In the genomic region with DNA sequence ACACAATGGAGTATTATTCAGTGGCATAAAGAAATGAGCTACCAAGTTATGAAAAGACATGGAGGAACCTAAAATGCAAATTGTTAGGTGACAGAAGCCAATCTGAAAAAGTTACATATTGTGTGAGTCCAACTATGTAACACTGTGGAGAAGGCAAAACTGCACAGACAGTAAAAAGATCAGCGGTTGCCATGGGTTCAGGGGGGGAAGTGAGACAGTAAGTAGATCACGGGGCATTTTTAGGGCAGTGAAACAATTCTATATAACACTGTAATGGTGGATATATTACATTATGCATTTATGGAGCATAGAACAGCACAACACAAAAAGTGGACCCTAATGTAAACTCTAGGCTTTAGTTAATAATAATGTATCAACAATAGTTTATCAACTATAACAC, we compare ENCODE assay signal across 16 cellular contexts. TPM values are rescaled to one million over a fixed set of nuclear protein-coding genes. Genes with fewer than 3 reads are reported as not detected.
A peak's percentile ranks its signal among the peaks of the same experiment; 100 is the strongest.
DNase-seq lines count a peak whose midpoint lies in the region; ATAC-seq and TF ChIP-seq lines count a peak whose summit lies in the region.
"Had no signal": no experiment of that assay in that cellular context is flagged by ENCODE, and none has a peak within 500 bp of the region (broad histone marks: within the 10 kb centered on the region; RNA-seq: fewer than 3 reads in every experiment).

No MANE protein-coding gene starts in this region.

- H3K36me3 Mint-ChIP-seq in activated CD8-positive, alpha-beta memory T cell treated with anti-CD3 and anti-CD28 coated beads, Interleukin-2, amount 10 ng/mL, durations not matched to agents 7 days and 5 days: peaks cover 72% of the 10 kb centered on the region
- peaks cover 10% of the 10 kb centered on the region for H3K36me3 Mint-ChIP-seq in IgD-negative memory B cell
- peaks cover 88% of the 10 kb centered on the region for H3K36me3 Mint-ChIP-seq in activated T-helper 2 cell treated with anti-CD3 and anti-CD28 coated beads, Interferon-gamma antibody, Interleukin-2, Interleukin-4, amounts not matched to agents 10 μg/mL and 5 μg/mL and 100 μg/mL, durations not matched to agents 14 hours and 24 hours and 36 hours (ENCODE audit: low read depth)
- H3K36me3 Mint-ChIP-seq in natural killer cell treated with Interleukin-12 subunit alpha and Interleukin-12 subunit beta and Interleukin-15 and Interleukin-18, amount 100 ng/mL, for 72 hours: peaks cover 38% of the 10 kb centered on the region

- peaks cover 7% of the 10 kb centered on the region for H3K9me3 Mint-ChIP-seq in activated CD8-positive, alpha-beta memory T cell treated with anti-CD3 and anti-CD28 coated beads, Interleukin-2, amount 10 ng/mL, durations not matched to agents 7 days and 5 days (ENCODE audit: low read depth)
- no peaks in the 10 kb centered on the region for H3K9me3 Mint-ChIP-seq in IgD-negative memory B cell
- peaks cover 12% of the 10 kb centered on the region for H3K9me3 Mint-ChIP-seq in activated T-helper 2 cell treated with anti-CD3 and anti-CD28 coated beads, Interferon-gamma antibody, Interleukin-2, Interleukin-4, amounts not matched to agents 10 μg/mL and 5 μg/mL and 100 μg/mL, durations not matched to agents 14 hours and 24 hours and 36 hours
- no peaks in the 10 kb centered on the region for H3K9me3 Mint-ChIP-seq in natural killer cell treated with Interleukin-12 subunit alpha and Interleukin-12 subunit beta and Interleukin-15 and Interleukin-18, amount 100 ng/mL, for 72 hours

- 94 to 98% (median 95%) methylated on average over 2 of the region's 2 CpGs for WGBS in psoas muscle, 3 donors

- no peak for ATAC-seq in activated CD8-positive, alpha-beta memory T cell treated with anti-CD3 and anti-CD28 coated beads, Interleukin-2, amount 10 ng/mL, durations not matched to agents 7 days and 5 days
- ATAC-seq in natural killer cell treated with Interleukin-12 subunit alpha and Interleukin-12 subunit beta and Interleukin-15 and Interleukin-18, amount 100 ng/mL, for 72 hours: peak in 1 of 2 donors; percentile 24
- no peak for ATAC-seq in psoas muscle
- ATAC-seq: K562 had no signal

- H3K27ac ChIP-seq in psoas muscle: no peak overlapping the region

- peak overlapping the region; percentile 66 for H3K27ac Mint-ChIP-seq in activated CD8-positive, alpha-beta memory T cell treated with anti-CD3 and anti-CD28 coated beads, Interleukin-2, amount 10 ng/mL, durations not matched to agents 7 days and 5 days
- H3K27ac Mint-ChIP-seq in IgD-negative memory B cell: peak overlapping the region; percentile 30 to 65 (median 46)
- H3K27ac Mint-ChIP-seq in activated T-helper 2 cell treated with anti-CD3 and anti-CD28 coated beads, Interferon-gamma antibody, Interleukin-2, Interleukin-4, amounts not matched to agents 10 μg/mL and 5 μg/mL and 100 μg/mL, durations not matched to agents 14 hours and 24 hours and 36 hours: peak overlapping the region; percentile 66
- peak overlapping the region; percentile 72 to 81 for H3K27ac Mint-ChIP-seq in natural killer cell treated with Interleukin-12 subunit alpha and Interleukin-12 subunit beta and Interleukin-15 and Interleukin-18, amount 100 ng/mL, for 72 hours

- no peak overlapping the region for H3K4me3 Mint-ChIP-seq in activated CD8-positive, alpha-beta memory T cell treated with anti-CD3 and anti-CD28 coated beads, Interleukin-2, amount 10 ng/mL, durations not matched to agents 7 days and 5 days
- H3K4me3 Mint-ChIP-seq in IgD-negative memory B cell: peak overlapping the region in 2 of 4 donors; percentile 4 to 23
- no peak overlapping the region for H3K4me3 Mint-ChIP-seq in activated T-helper 2 cell treated with anti-CD3 and anti-CD28 coated beads, Interferon-gamma antibody, Interleukin-2, Interleukin-4, amounts not matched to agents 10 μg/mL and 5 μg/mL and 100 μg/mL, durations not matched to agents 14 hours and 24 hours and 36 hours (ENCODE audit: low read depth)
- H3K4me3 Mint-ChIP-seq in natural killer cell treated with Interleukin-12 subunit alpha and Interleukin-12 subunit beta and Interleukin-15 and Interleukin-18, amount 100 ng/mL, for 72 hours: peak overlapping the region; percentile 54

- H3K27me3 ChIP-seq in psoas muscle (ENCODE audit: insufficient read depth in 3 of 3, low read length in 2 of 3): no peaks in the 10 kb centered on the region

- intact Hi-C loops in activated T-helper 2 cell treated with anti-CD3 and anti-CD28 coated beads, Interferon-gamma antibody, Interleukin-2, Interleukin-4, amounts not matched to agents 10 μg/mL and 5 μg/mL and 100 μg/mL, durations not matched to agents 14 hours and 24 hours and 36 hours (cut with micrococcal nuclease): no loop called here
- intact Hi-C loops in psoas muscle (cut with DNase I): no loop called here

- no peaks in the 10 kb centered on the region for H3K9me3 ChIP-seq in psoas muscle

- H3K27me3 Mint-ChIP-seq in activated CD8-positive, alpha-beta memory T cell treated with anti-CD3 and anti-CD28 coated beads, Interleukin-2, amount 10 ng/mL, durations not matched to agents 7 days and 5 days: no peaks in the 10 kb centered on the region
- no peaks in the 10 kb centered on the region for H3K27me3 Mint-ChIP-seq in IgD-negative memory B cell
- no peaks in the 10 kb centered on the region for H3K27me3 Mint-ChIP-seq in activated T-helper 2 cell treated with anti-CD3 and anti-CD28 coated beads, Interferon-gamma antibody, Interleukin-2, Interleukin-4, amounts not matched to agents 10 μg/mL and 5 μg/mL and 100 μg/mL, durations not matched to agents 14 hours and 24 hours and 36 hours (ENCODE audit: low read depth)
- no peaks in the 10 kb centered on the region for H3K27me3 Mint-ChIP-seq in natural killer cell treated with Interleukin-12 subunit alpha and Interleukin-12 subunit beta and Interleukin-15 and Interleukin-18, amount 100 ng/mL, for 72 hours

- peaks cover 55% of the 10 kb centered on the region for H3K4me1 Mint-ChIP-seq in activated CD8-positive, alpha-beta memory T cell treated with anti-CD3 and anti-CD28 coated beads, Interleukin-2, amount 10 ng/mL, durations not matched to agents 7 days and 5 days
- H3K4me1 Mint-ChIP-seq in IgD-negative memory B cell: peaks cover 23 to 29% (median 28%) of the 10 kb centered on the region in 3 donors
- H3K4me1 Mint-ChIP-seq in activated T-helper 2 cell treated with anti-CD3 and anti-CD28 coated beads, Interferon-gamma antibody, Interleukin-2, Interleukin-4, amounts not matched to agents 10 μg/mL and 5 μg/mL and 100 μg/mL, durations not matched to agents 14 hours and 24 hours and 36 hours (ENCODE audit: low read depth): peaks cover 52% of the 10 kb centered on the region
- peaks cover 35 to 45% of the 10 kb centered on the region in 2 donors for H3K4me1 Mint-ChIP-seq in natural killer cell treated with Interleukin-12 subunit alpha and Interleukin-12 subunit beta and Interleukin-15 and Interleukin-18, amount 100 ng/mL, for 72 hours (ENCODE audit: low read depth in 2 of 2)

- no peak overlapping the region for H3K4me3 ChIP-seq in psoas muscle
- H3K4me3 ChIP-seq: K562 had no signal

- CTCF ChIA-PET in activated CD8-positive, alpha-beta memory T cell treated with anti-CD3 and anti-CD28 coated beads, Interleukin-2, amount 10 ng/mL, durations not matched to agents 7 days and 5 days (lab: Charles Lee): interaction anchor here (1.3 kb wide), 1 partner anchor 10 kb away, joined by 3 read pairs; no protein-coding TSS in a partner anchor

- TF ChIP-seq CTCF in psoas muscle (IDR thresholded peaks at IDR 0.05): no peak

- DNase-seq in activated CD8-positive, alpha-beta memory T cell treated with anti-CD3 and anti-CD28 coated beads, Interleukin-2, amount 10 ng/mL, durations not matched to agents 7 days and 5 days: no peak
- no peak for DNase-seq in activated CD8-positive, alpha-beta memory T cell treated with anti-CD3 and anti-CD28 coated beads for 24 hours
- no peak for DNase-seq in activated T-helper 2 cell treated with anti-CD3 and anti-CD28 coated beads, Interferon-gamma antibody, Interleukin-2, Interleukin-4, amounts not matched to agents 10 μg/mL and 5 μg/mL and 100 μg/mL, durations not matched to agents 14 hours and 24 hours and 36 hours (ENCODE audit: low spot score)
- DNase-seq in natural killer cell treated with Interleukin-12 subunit alpha and Interleukin-12 subunit beta and Interleukin-15 and Interleukin-18, amount 100 ng/mL, for 72 hours (ENCODE audit: low spot score): no peak
- DNase-seq in ACHN (no peak), SW480 (ENCODE audit: low spot score) (no peak), psoas muscle (no peak)
- DNase-seq: 8988T, C1 segment of cervical spinal cord, HCEC 1CT, NCI-H1436, NCI-H2029 treated with DMSO at 0.1 percent for 48 hours, NCI-H510A treated with DMSO at 0.1 percent for 48 hours, RPMI8226 had no signal

- H3K36me3 ChIP-seq in psoas muscle (ENCODE audit: insufficient read depth in 1 of 2, low read depth in 1 of 2): peaks cover 0 to 25% of the 10 kb centered on the region in 2 donors

- in situ Hi-C loops in ACHN (cut with HindIII; ENCODE audit: low pct_ligation_motif_present, low pct_unique_long_range_greater_than_20kb, low sequenced_read_pairs): no loop called here

- H3K4me1 ChIP-seq in psoas muscle: no peaks in the 10 kb centered on the region

RNA-seq across cellular contexts. Expression of a gene that starts 17.6 kb away (rescaled TPM):
- total RNA-seq in activated CD8-positive, alpha-beta memory T cell treated with anti-CD3 and anti-CD28 coated beads, Interleukin-2, amount 10 ng/mL, durations not matched to agents 7 days and 5 days: 100 to 1,000 TPM; 125 to 158 TPM
- polyA plus RNA-seq in IgD-negative memory B cell: 16.0 TPM
- 146 and 152 TPM in 2 replicates for total RNA-seq in activated T-helper 2 cell treated with anti-CD3 and anti-CD28 coated beads, Interferon-gamma antibody, Interleukin-2, Interleukin-4, amounts not matched to agents 10 μg/mL and 5 μg/mL and 100 μg/mL, durations not matched to agents 14 hours and 24 hours and 36 hours
- total RNA-seq in natural killer cell treated with Interleukin-12 subunit alpha and Interleukin-12 subunit beta and Interleukin-15 and Interleukin-18, amount 100 ng/mL, for 72 hours: 10 to 100 TPM; 70.8 to 78.3 TPM
- 10 to 100 TPM; 12.1 to 18.2 (median 14.9) TPM for total RNA-seq in psoas muscle
- 10 to 100 TPM in 1 of 3 donors, 1 to 10 TPM in 2; 4.2 to 11.5 (median 9.4) TPM for polyA plus RNA-seq in psoas muscle
